ENCODE assay signal across 16 cellular contexts in genomic region chr12:128754275-128754674, GRCh38.
"Had no signal": no experiment of that assay in that cellular context is flagged by ENCODE, and none has a peak within 500 bp of the region (broad histone marks: within the 10 kb centered on the region; RNA-seq: fewer than 3 reads in every experiment).

No MANE protein-coding gene starts in this region.

- H3K36me3 Mint-ChIP-seq: activated naive CD8-positive, alpha-beta T cell treated with anti-CD3 and anti-CD28 coated beads for 36 hours; naive B cell had no signal

- H3K4me3 ChIP-seq: transverse colon had no signal

- H3K27me3 ChIP-seq: brain microvascular endothelial cell, transverse colon had no signal

- H3K27ac ChIP-seq: brain microvascular endothelial cell, neutrophil, transverse colon had no signal

- ATAC-seq: left lobe of liver, WTC11 had no signal

- H3K9me3 Mint-ChIP-seq: activated naive CD8-positive, alpha-beta T cell treated with anti-CD3 and anti-CD28 coated beads for 36 hours had no signal

- H3K9me3 ChIP-seq: neutrophil, transverse colon had no signal

- H3K4me1 Mint-ChIP-seq: activated naive CD8-positive, alpha-beta T cell treated with anti-CD3 and anti-CD28 coated beads for 36 hours; naive B cell; WTC11 had no signal

- H3K4me3 Mint-ChIP-seq: activated naive CD8-positive, alpha-beta T cell treated with anti-CD3 and anti-CD28 coated beads for 36 hours; WTC11 had no signal

- H3K27ac Mint-ChIP-seq: activated naive CD8-positive, alpha-beta T cell treated with anti-CD3 and anti-CD28 coated beads for 36 hours; WTC11 had no signal

- DNase-seq: activated gamma-delta T cell treated with Interleukin-2 at 50 U/mL for 16 hours; activated naive CD8-positive, alpha-beta T cell treated with anti-CD3 and anti-CD28 coated beads for 36 hours; anterior cingulate cortex; brain microvascular endothelial cell; cortex of kidney; effector CD4-positive, alpha-beta T cell; islet precursor cell; naive B cell; retina; stimulated activated CD4-positive, alpha-beta T cell treated with anti-CD3 and anti-CD28 coated beads, Interleukin-4, amount 100 ng/mL, for 1 hour; stimulated activated naive CD4-positive, alpha-beta T cell; SW 1271; transverse colon had no signal

- H3K4me1 ChIP-seq: transverse colon had no signal

- H3K36me3 ChIP-seq: brain microvascular endothelial cell, neutrophil, transverse colon had no signal
